ENCODE assay signal across 8 cellular contexts in the genomic region with DNA sequence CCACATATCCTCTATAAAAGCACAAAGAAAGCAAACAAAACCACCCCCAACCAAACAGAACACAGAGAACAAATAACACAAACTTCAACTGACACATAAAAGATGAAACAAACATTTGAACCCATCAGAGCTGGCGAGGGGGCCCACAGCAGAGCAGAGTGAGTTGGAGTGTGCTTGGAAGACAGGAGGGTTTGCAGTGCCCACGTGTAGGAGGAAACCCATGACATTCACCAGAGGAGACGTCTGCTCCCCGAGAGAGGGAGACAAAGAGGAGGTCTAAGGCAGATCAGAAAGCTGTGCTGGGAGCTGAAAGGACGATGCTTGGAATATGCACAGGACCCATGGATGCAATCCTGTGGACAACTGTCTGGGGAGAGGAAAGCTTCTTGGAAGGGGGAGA. TPM values are rescaled to one million over a fixed set of nuclear protein-coding genes. Genes with fewer than 3 reads are reported as not detected.
A peak's percentile ranks its signal among the peaks of the same experiment; 100 is the strongest.
DNase-seq lines count a peak whose midpoint lies in the region; ATAC-seq and TF ChIP-seq lines count a peak whose summit lies in the region.

No MANE protein-coding gene starts in this region.

- POLR2A ChIA-PET in Caco-2 (lab: Charles Lee) (no interaction called here), PC-3 (lab: Charles Lee; ENCODE audit: unreplicated experiment) (no interaction called here)

- BruUV-seq in Caco-2 (replicated peaks; lab: Mats Ljungman, UMichigan), result no TSS peak
- no TSS peak for BruUV-seq in PC-3 (replicated peaks; lab: Mats Ljungman, UMichigan)

- H4K20me1 ChIP-seq in GM23338 (replicated peaks; ENCODE audit: insufficient read depth), result no peaks in the 10 kb centered on the region
- no peaks in the 10 kb centered on the region for H4K20me1 ChIP-seq in PC-3 (ENCODE audit: low read length)

- no peaks in the 10 kb centered on the region for H3K36me3 ChIP-seq in Caco-2 (ENCODE audit: control insufficient read depth, insufficient read depth, low read length)
- H3K36me3 ChIP-seq in GM23338 (ENCODE audit: insufficient read depth), result no peaks in the 10 kb centered on the region
- no peaks in the 10 kb centered on the region for H3K36me3 ChIP-seq in PC-3 (ENCODE audit: low read depth, low read length)
- H3K36me3 ChIP-seq in heart left ventricle, result no peaks in the 10 kb centered on the region
- H3K36me3 ChIP-seq in H7 (replicated peaks; ENCODE audit: control insufficient read depth, insufficient read depth, low read length), result no peaks in the 10 kb centered on the region

- peak; percentile 25 to 40 for DNase-seq in Caco-2
- no peak for DNase-seq in GM23338 (ENCODE audit: low spot score)
- DNase-seq in PC-3, result peak; percentile 67
- peak in 1 of 5 donors; percentile 20 for DNase-seq in heart left ventricle
- DNase-seq in activated T-cell treated with anti-CD3 and anti-CD28 coated beads, Interleukin-2, amount 50 U/mL, for 24 hours, result no peak
- no peak for DNase-seq in H7
- DNase-seq in iPS-NIHi7 (ENCODE audit: extremely low spot score), result no peak

- H3K4me1 Mint-ChIP-seq in Caco-2 (ENCODE audit: low read depth, unreplicated experiment) (no peaks in the 10 kb centered on the region), GM23338 (peaks cover 4% of the 10 kb centered on the region; the same call in 2 of the 3 replicates)
- peaks cover 3% of the 10 kb centered on the region for H3K4me1 Mint-ChIP-seq in activated T-cell treated with anti-CD3 and anti-CD28 coated beads, Interleukin-2, amount 50 U/mL, for 24 hours (ENCODE audit: low read depth)

- ATAC-seq in GM23338, result peak; percentile 27; the same call in 2 of the 3 replicates
- ATAC-seq in PC-3, result peak; percentile 98
- ATAC-seq in heart left ventricle, result peak; percentile 61 to 78 (median 70)
- no peak for ATAC-seq in GM18519 (IDR thresholded peaks at IDR 0.05; ENCODE audit: low FRiP score, unreplicated experiment)

- H3K27me3 ChIP-seq in Caco-2 (replicated peaks; ENCODE audit: control insufficient read depth, insufficient read depth, low read length) (no peaks in the 10 kb centered on the region), GM23338 (ENCODE audit: insufficient read depth) (no peaks in the 10 kb centered on the region), PC-3 (ENCODE audit: low read length) (peaks cover 4% of the 10 kb centered on the region; the same call in 1 of the 2 replicates), heart left ventricle (no peaks in the 10 kb centered on the region), H7 (ENCODE audit: control insufficient read depth, insufficient read depth, low read length) (no peaks in the 10 kb centered on the region)

- H3K9me2 ChIP-seq in GM23338 (ENCODE audit: insufficient read depth) (no peaks in the 10 kb centered on the region), PC-3 (replicated peaks; ENCODE audit: low read length) (no peaks in the 10 kb centered on the region)

- H3K27ac ChIP-seq in GM23338 (ENCODE audit: low read depth), result no peak overlapping the region
- H3K27ac ChIP-seq in PC-3 (ENCODE audit: low read length), result no peak overlapping the region
- no peak overlapping the region for H3K27ac ChIP-seq in heart left ventricle

- no peaks in the 10 kb centered on the region for H3K4me1 ChIP-seq in Caco-2
- H3K4me1 ChIP-seq in GM23338 (ENCODE audit: insufficient read depth), result no peaks in the 10 kb centered on the region
- no peaks in the 10 kb centered on the region for H3K4me1 ChIP-seq in PC-3 (ENCODE audit: insufficient read depth, low read length)
- H3K4me1 ChIP-seq in heart left ventricle, result no peaks in the 10 kb centered on the region

- H3F3A ChIP-seq in GM23338 (replicated peaks; ENCODE audit: low read depth) (no peaks in the 10 kb centered on the region), PC-3 (ENCODE audit: low read length, unreplicated experiment) (no peaks in the 10 kb centered on the region)

- H3K4me2 ChIP-seq in GM23338, result no peak overlapping the region
- H3K4me2 ChIP-seq in PC-3 (ENCODE audit: low read length), result peak overlapping the region; percentile 26

- H3K36me3 Mint-ChIP-seq in Caco-2 (ENCODE audit: insufficient read depth, unreplicated experiment) (no peaks in the 10 kb centered on the region), GM23338 (ENCODE audit: low read depth) (no peaks in the 10 kb centered on the region)
- no peaks in the 10 kb centered on the region for H3K36me3 Mint-ChIP-seq in activated T-cell treated with anti-CD3 and anti-CD28 coated beads, Interleukin-2, amount 50 U/mL, for 24 hours (ENCODE audit: low read depth)

- intact Hi-C loops in Caco-2 (cut with micrococcal nuclease; ENCODE audit: unreplicated experiment), result no loop called here
- intact Hi-C loops in PC-3 (cut with micrococcal nuclease), result loop anchor here (2.0 to 5.0 kb wide), 2 partner anchors 28 to 265 kb away; a partner anchor contains a TSS
- intact Hi-C loops in heart left ventricle (cut with DNase I), result no loop called here

- H3K4me3 Mint-ChIP-seq in Caco-2 (ENCODE audit: unreplicated experiment) (no peak overlapping the region), GM23338 (no peak overlapping the region)
- no peak overlapping the region for H3K4me3 Mint-ChIP-seq in activated T-cell treated with anti-CD3 and anti-CD28 coated beads, Interleukin-2, amount 50 U/mL, for 24 hours

- H3K9me3 Mint-ChIP-seq in Caco-2 (ENCODE audit: unreplicated experiment) (no peaks in the 10 kb centered on the region), GM23338 (no peaks in the 10 kb centered on the region; the same call in 2 of the 3 replicates)
- H3K9me3 Mint-ChIP-seq in activated T-cell treated with anti-CD3 and anti-CD28 coated beads, Interleukin-2, amount 50 U/mL, for 24 hours, result no peaks in the 10 kb centered on the region

- H2AFZ ChIP-seq in GM23338 (peak overlapping the region; percentile 32; the same call in 1 of the 2 replicates), PC-3 (ENCODE audit: low read length) (peak overlapping the region; percentile 49)

- H3K79me2 ChIP-seq in GM23338 (replicated peaks; ENCODE audit: insufficient read depth), result no peaks in the 10 kb centered on the region
- no peaks in the 10 kb centered on the region for H3K79me2 ChIP-seq in PC-3 (ENCODE audit: low read length)

- WGBS in heart left ventricle, 4 donors, result 9 to 22% (median 11%) methylated on average over 5 of the region's 5 CpGs

- peaks cover 12% of the 10 kb centered on the region for H3K27me3 Mint-ChIP-seq in Caco-2 (ENCODE audit: insufficient read depth, unreplicated experiment)
- peaks cover 7% of the 10 kb centered on the region for H3K27me3 Mint-ChIP-seq in GM23338 (ENCODE audit: insufficient read depth, low read depth, poor library complexity)
- no peaks in the 10 kb centered on the region for H3K27me3 Mint-ChIP-seq in activated T-cell treated with anti-CD3 and anti-CD28 coated beads, Interleukin-2, amount 50 U/mL, for 24 hours

- no peak overlapping the region for H3K27ac Mint-ChIP-seq in Caco-2 (ENCODE audit: unreplicated experiment)
- H3K27ac Mint-ChIP-seq in GM23338, result no peak overlapping the region
- H3K27ac Mint-ChIP-seq in activated T-cell treated with anti-CD3 and anti-CD28 coated beads, Interleukin-2, amount 50 U/mL, for 24 hours, result no peak overlapping the region

- H3K9ac ChIP-seq in PC-3 (ENCODE audit: low read length), result no peak overlapping the region

- no peak for TF ChIP-seq POLR2A in heart left ventricle (IDR thresholded peaks at IDR 0.05)

- H3K9me3 ChIP-seq in Caco-2 (no peaks in the 10 kb centered on the region), PC-3 (ENCODE audit: low read length) (no peaks in the 10 kb centered on the region), heart left ventricle (peaks cover 0 to 11% (median 0%) of the 10 kb centered on the region in 12 donors)

- CTCF ChIA-PET in Caco-2 (lab: Charles Lee) (interaction anchor here (0.6 kb wide), 2 partner anchors 9 to 481 kb away, joined by 3 to 4 read pairs; no protein-coding TSS in a partner anchor), PC-3 (lab: Charles Lee) (interaction anchor here (0.6 to 1.0 kb wide), 2 partner anchors 9 to 27 kb away, joined by 3 to 7 read pairs; a partner anchor contains a TSS)

- TF ChIP-seq CTCF in Caco-2 (IDR thresholded peaks at IDR 0.05; ENCODE audit: insufficient read depth in 1 of 2, low read depth in 1 of 2, low read length in 1 of 2, severe bottlenecking in 1 of 2, unreplicated experiment in 1 of 2) (peak in 1 of 2 experiments; percentile 59), GM23338 (conservative IDR thresholded peaks at IDR 0.05; ENCODE audit: low read depth in 2 of 2) (0 out of 4 replicates have a peak, but pooled peaks of 1 of the 2 experiments have one; percentile 1), PC-3 (conservative IDR thresholded peaks at IDR 0.05; ENCODE audit: low read depth, low read length) (peak; percentile 68), heart left ventricle (IDR thresholded peaks at IDR 0.05) (peak in 8 of 12 donors; percentile 16 to 49 (median 27))

- H3K4me3 ChIP-seq in Caco-2 (ENCODE audit: low read depth, low read length), result no peak overlapping the region
- H3K4me3 ChIP-seq in GM23338, result no peak overlapping the region
- H3K4me3 ChIP-seq in PC-3 (ENCODE audit: low read length), result no peak overlapping the region
- H3K4me3 ChIP-seq in heart left ventricle, result no peak overlapping the region
- H3K4me3 ChIP-seq in H7 (ENCODE audit: insufficient read depth, low read depth, low read length), result no peak overlapping the region

RNA-seq across cellular contexts. Expression of a gene that starts 27.0 kb away (rescaled TPM):
- total RNA-seq in Caco-2 (2022), result 65.9 and 68.4 TPM in 2 replicates
- total RNA-seq in GM23338 (2014; rRNA removed; shearing (Covaris generic)), result 47.5 and 79.9 TPM in 2 replicates
- 143 and 149 TPM in 2 replicates for polyA plus RNA-seq in GM23338 (2016; fragmentation: Nextera tagmentation; extraction: Ambion mirVana)
- 91.9 and 116 TPM in 2 replicates for total RNA-seq in PC-3 (2014; rRNA removed)
- total RNA-seq in heart left ventricle, result 10 to 100 TPM; 45.6 to 77.6 (median 55.3) TPM
- 100 to 1,000 TPM in 1 of 2 donors, 10 to 100 TPM in 1; 88.8 to 107 TPM for polyA plus RNA-seq in heart left ventricle
- total RNA-seq in H7 (2014; rRNA removed; shearing (Covaris generic)), result 49.4 and 83.8 TPM in 2 replicates

RNA-seq across cellular contexts. Expression of a gene that starts 28.6 kb away (rescaled TPM):
- total RNA-seq in Caco-2 (2022) (59.7 and 65.0 TPM in 2 replicates), PC-3 (2014; rRNA removed) (104 and 144 TPM in 2 replicates), heart left ventricle (100 to 1,000 TPM in 3 of 9 donors, 10 to 100 TPM in 6; 55.9 to 245 (median 87.1) TPM)
- 82.1 and 94.8 TPM in 2 replicates for total RNA-seq in GM23338 (2014; rRNA removed; shearing (Covaris generic))
- polyA plus RNA-seq in GM23338 (2016; fragmentation: Nextera tagmentation; extraction: Ambion mirVana) (279 and 289 TPM in 2 replicates), heart left ventricle (100 to 1,000 TPM; 147 to 311 TPM)
- 35.2 and 51.9 TPM in 2 replicates for total RNA-seq in H7 (2014; rRNA removed; shearing (Covaris generic))

Comparison
In these comparisons a context has a peak if more than half of its experiments do, and no peak if none do; other contexts are left out.
1. DNase-seq: peak in Caco-2 (2 of 2) and PC-3 (single experiment); none in GM23338 (single experiment), activated T-cell treated with anti-CD3 and anti-CD28 coated beads, Interleukin-2, amount 50 U/mL, for 24 hours (single experiment), H7 (single experiment) and iPS-NIHi7 (single experiment).